10 cellular contexts compared by ENCODE assay signal in genomic region chr3:46831841-46832240, GRCh38. TPM values are rescaled to one million over a fixed set of nuclear protein-coding genes. Genes with fewer than 3 reads are reported as not detected.
"Had no signal": no experiment of that assay in that cellular context is flagged by ENCODE, and none has a peak within 500 bp of the region (broad histone marks: within the 10 kb centered on the region; RNA-seq: fewer than 3 reads in every experiment).

No MANE protein-coding gene starts in this region.

- H2AFZ ChIP-seq: GM23248 had no signal

- H3K36me3 ChIP-seq: HAP-1 had no signal

- H3K4me3 ChIP-seq: GM23248, HAP-1, K562 had no signal

- ATAC-seq: HCT116, K562 had no signal

- DNase-seq: GM23248, GOT3, H7, IMR-90 had no signal

- H3K27ac ChIP-seq: GM23248 had no signal

- H3K4me1 ChIP-seq: HAP-1 had no signal

- FAIRE-seq: HTR-8/SVneo, K562 had no signal

- H3K9me3 ChIP-seq: HAP-1 had no signal

RNA-seq across cellular contexts. Expression of gene MYL3, which starts 31.4 kb away (rescaled TPM):
- total RNA-seq: GM23248, H4, HT-29, IMR-90 had no signal

RNA-seq across cellular contexts. Expression of gene PTH1R, which starts 45.7 kb away (rescaled TPM):
- total RNA-seq: HT-29, K562 had no signal
